21 cellular contexts compared by ENCODE assay signal in the genomic region with DNA sequence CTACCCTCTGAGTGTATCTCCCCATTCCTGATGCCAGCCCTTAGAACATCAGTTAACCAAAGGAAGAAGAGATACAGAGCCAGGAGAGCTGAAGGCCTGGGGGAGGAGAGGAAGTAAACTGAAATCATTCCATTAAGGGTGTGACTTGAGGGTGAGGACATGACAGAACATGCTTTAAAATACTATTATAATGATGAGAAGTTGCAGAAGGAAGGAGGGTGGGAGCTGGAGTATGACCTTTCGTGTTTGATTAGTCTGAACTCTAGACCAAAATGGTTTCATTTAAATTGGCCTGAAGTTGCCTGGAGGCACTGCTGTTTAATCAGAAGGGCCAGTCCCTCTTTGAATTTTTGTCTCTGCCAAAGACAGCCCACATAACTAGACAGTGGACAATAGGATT. TPM values are rescaled to one million over a fixed set of nuclear protein-coding genes. Genes with fewer than 3 reads are reported as not detected.
DNase-seq lines count a peak whose midpoint lies in the region; ATAC-seq and TF ChIP-seq lines count a peak whose summit lies in the region.
"Had no signal": no experiment of that assay in that cellular context is flagged by ENCODE, and none has a peak within 500 bp of the region (broad histone marks: within the 10 kb centered on the region; RNA-seq: fewer than 3 reads in every experiment).

No MANE protein-coding gene starts in this region.

- H3K4me3 Mint-ChIP-seq in T-helper 17 cell = peak overlapping the region; percentile 1
- H3K4me3 Mint-ChIP-seq: B cell; dendritic cell treated with granulocyte-macrophage colony-stimulating factor and Interleukin-4, amounts not matched to agents 40 ng/mL and 50 ng/mL, for 4 days; WTC11 had no signal

- intact Hi-C loops in prostate gland (cut with DNase I) = no loop called here

- DNase-seq in NCI-H2227 treated with DMSO at 0.1 percent for 48 hours (lab: John Stamatoyannopoulos, UW) (peak; percentile 12), NCI-H2227 (lab: John Stamatoyannopoulos, UW; ENCODE audit: unreplicated experiment) (no peak), HPDE6-E6E7 (ENCODE audit: extremely low spot score) (peak; percentile 36), T-helper 17 cell (no peak), RPMI8226 (no peak), prostate gland (ENCODE audit: low spot score) (no peak)
- DNase-seq: activated T-cell treated with anti-CD3 and anti-CD28 coated beads, Interleukin-2, amount 50 U/mL, for 48 hours; Caco-2; erythroblast; NCI-H1694; SHP77 treated with DMSO at 0.1 percent for 48 hours; stimulated activated CD4-positive, alpha-beta T cell treated with anti-CD3 and anti-CD28 coated beads, Interleukin-4, amount 100 ng/mL, for 1 hour; T-helper 1 cell; uterus had no signal

- H3K36me3 Mint-ChIP-seq in T-helper 17 cell (ENCODE audit: low read depth) = peaks cover 4% of the 10 kb centered on the region
- H3K36me3 Mint-ChIP-seq: WTC11 had no signal

- ATAC-seq in T-helper 17 cell (no peak), esophagus mucosa (peak; percentile 82), GM18511 (IDR thresholded peaks at IDR 0.05; ENCODE audit: unreplicated experiment) (no peak)
- ATAC-seq: left lobe of liver, WTC11 had no signal

- no peak overlapping the region for H3K4me3 ChIP-seq in prostate gland
- H3K4me3 ChIP-seq: smooth muscle cell, uterus had no signal

- peaks cover 22% of the 10 kb centered on the region for H3K4me1 Mint-ChIP-seq in T-helper 17 cell

- H3K36me3 ChIP-seq in prostate gland = no peaks in the 10 kb centered on the region
- H3K36me3 ChIP-seq: uterus had no signal

- no peaks in the 10 kb centered on the region for H3K27me3 ChIP-seq in prostate gland (replicated peaks; ENCODE audit: insufficient read depth)
- H3K27me3 ChIP-seq: uterus had no signal

- H3K9me3 ChIP-seq in T-helper 17 cell (ENCODE audit: control insufficient read depth, low read length, poor library complexity, severe bottlenecking) = no peaks in the 10 kb centered on the region
- no peaks in the 10 kb centered on the region for H3K9me3 ChIP-seq in prostate gland
- H3K9me3 ChIP-seq: Caco-2, uterus had no signal

- no peak for TF ChIP-seq CTCF in prostate gland (IDR thresholded peaks at IDR 0.05)

- H3K27me3 Mint-ChIP-seq in T-helper 17 cell = no peaks in the 10 kb centered on the region
- H3K27me3 Mint-ChIP-seq: B cell; dendritic cell treated with granulocyte-macrophage colony-stimulating factor and Interleukin-4, amounts not matched to agents 40 ng/mL and 50 ng/mL, for 4 days had no signal

- H3K27ac ChIP-seq in prostate gland = no peak overlapping the region
- H3K27ac ChIP-seq: uterus had no signal

- no peaks in the 10 kb centered on the region for H3K4me1 ChIP-seq in prostate gland (replicated peaks)
- H3K4me1 ChIP-seq: Caco-2, uterus had no signal

- no peak for TF ChIP-seq POLR2A in prostate gland (IDR thresholded peaks at IDR 0.05)

- peak overlapping the region; percentile 66 for H3K27ac Mint-ChIP-seq in T-helper 17 cell
- H3K27ac Mint-ChIP-seq: B cell, WTC11 had no signal

- 79% methylated on average over 1 of the region's 1 CpG for WGBS in prostate gland

RNA-seq across cellular contexts. Expression of a gene that starts 11.4 kb away (rescaled TPM):
- total RNA-seq in T-helper 17 cell (10 to 100 TPM; 20.2 to 29.8 TPM), esophagus mucosa (5.3 TPM), prostate gland (10 to 100 TPM in 1 of 2 donors, 1 to 10 TPM in 1; 7.2 to 25.7 TPM)

Comparison
In these comparisons a context has a peak if more than half of its experiments do, and no peak if none do; other contexts are left out.
1. DNase-seq: peak in NCI-H2227 treated with DMSO at 0.1 percent for 48 hours (single experiment) and HPDE6-E6E7 (single experiment); none in NCI-H2227 (single experiment), T-helper 17 cell (0 of 3), RPMI8226 (single experiment) and prostate gland (single experiment).